In genomic region chr7:127258111-127258510, GRCh38 we compare ENCODE assay signal across 37 cellular contexts. TPM values are rescaled to one million over a fixed set of nuclear protein-coding genes. Genes with fewer than 3 reads are reported as not detected.
"Had no signal": no experiment of that assay in that cellular context is flagged by ENCODE, and none has a peak within 500 bp of the region (broad histone marks: within the 10 kb centered on the region; RNA-seq: fewer than 3 reads in every experiment).

No MANE protein-coding gene starts in this region.

- H3K27ac ChIP-seq: brain microvascular endothelial cell, coronary artery, left lung, lower lobe of right lung, neural progenitor cell, parathyroid adenoma, psoas muscle, thyroid gland, upper lobe of left lung, vagina, VCaP had no signal

- H3K4me1 ChIP-seq: neural progenitor cell, parathyroid adenoma, psoas muscle, thyroid gland, vagina had no signal

- H3K36me3 ChIP-seq: brain microvascular endothelial cell, left lung, lower lobe of right lung, neural progenitor cell, thyroid gland, upper lobe of left lung, vagina had no signal

- H3K4me3 ChIP-seq: coronary artery, left lung, lower lobe of right lung, neural progenitor cell, psoas muscle, smooth muscle cell, thyroid gland, upper lobe of left lung, vagina had no signal

- H3K27ac Mint-ChIP-seq: activated CD4-positive, alpha-beta memory T cell treated with anti-CD3 and anti-CD28 coated beads for 36 hours; activated CD4-positive, alpha-beta T cell treated with anti-CD3 and anti-CD28 coated beads, Interleukin-2, amount 10 ng/mL, durations not matched to agents 24 days and 14 days; activated naive CD4-positive, alpha-beta T cell treated with anti-CD3 and anti-CD28 coated beads, Interleukin-2, amount 10 ng/mL, durations not matched to agents 7 days and 5 days; activated naive CD8-positive, alpha-beta T cell treated with anti-CD3 and anti-CD28 coated beads, Interleukin-2, amount 10 ng/mL, durations not matched to agents 7 days and 5 days; activated T-helper 1 cell treated with anti-CD3 and anti-CD28 coated beads, Interleukin-12 subunit alpha, Interleukin-12 subunit beta, Interleukin-2, Interleukin-4 antibody, amounts not matched to agents 30 ng/mL and 10 ng/mL and 1 ng/mL, durations not matched to agents 14 hours and 24 hours and 36 hours; natural killer cell; neural progenitor cell; stimulated activated memory B cell treated with anti-CD40 and anti-IgM and Interleukin-4, amounts not matched to agents 10 μg/mL and 1 μg/mL and 100 μg/mL, for 72 hours; stimulated activated naive CD8-positive, alpha-beta T cell treated with anti-CD3 and anti-CD28 coated beads, Interleukin-15, amount 100 ng/mL, for 72 hours had no signal

- H2AFZ ChIP-seq: neural progenitor cell, parathyroid adenoma had no signal

- H3K79me2 ChIP-seq: parathyroid adenoma had no signal

- H3K27me3 ChIP-seq: brain microvascular endothelial cell, thyroid gland, upper lobe of left lung, vagina had no signal

- H3K9me3 ChIP-seq: left lung, lower lobe of right lung, psoas muscle, thyroid gland, upper lobe of left lung, vagina had no signal

- DNase-seq: activated CD4-positive, alpha-beta memory T cell treated with anti-CD3 and anti-CD28 coated beads for 36 hours; activated CD4-positive, CD25-positive, alpha-beta regulatory T cell treated with anti-CD3 and anti-CD28 coated beads, Interleukin-2, amount 50 U/mL, for 72 hours; activated CD8-positive, alpha-beta memory T cell treated with anti-CD3 and anti-CD28 coated beads, Interleukin-2, amount 50 U/mL, for 4 hours; activated gamma-delta T cell; activated naive CD4-positive, alpha-beta T cell treated with anti-CD3 and anti-CD28 coated beads, Interleukin-2, amount 10 ng/mL, durations not matched to agents 7 days and 5 days; activated naive CD8-positive, alpha-beta T cell treated with anti-CD3 and anti-CD28 coated beads, Interleukin-2, amount 10 ng/mL, durations not matched to agents 7 days and 5 days; activated T-cell treated with anti-CD3 and anti-CD28 coated beads, Interleukin-2, amount 50 U/mL, for 1 hour; brain microvascular endothelial cell; foreskin fibroblast; head of caudate nucleus; hippocampal formation; left lung; lower lobe of right lung; mesenchymal stem cell; natural killer cell; occipital lobe; psoas muscle; stimulated activated CD4-positive, alpha-beta T cell treated with anti-CD3 and anti-CD28 coated beads, Interleukin-1b, Interleukin-23, amount 100 ng/mL, for 48 hours; stimulated activated CD4-positive, alpha-beta T cell treated with anti-CD3 and anti-CD28 coated beads, Interleukin-4, amount 100 ng/mL, for 4 hours; stimulated activated CD8-positive, alpha-beta memory T cell treated with anti-CD3 and anti-CD28 coated beads, Interleukin-4, amount 100 ng/mL, for 48 hours; stimulated activated naive CD8-positive, alpha-beta T cell treated with anti-CD3 and anti-CD28 coated beads, Interleukin-15, amount 100 ng/mL, for 72 hours; substantia nigra; T-helper 2 cell; thyroid gland; upper lobe of left lung had no signal

- H3K36me3 Mint-ChIP-seq: activated CD4-positive, alpha-beta memory T cell treated with anti-CD3 and anti-CD28 coated beads for 36 hours; activated naive CD4-positive, alpha-beta T cell treated with anti-CD3 and anti-CD28 coated beads, Interleukin-2, amount 10 ng/mL, durations not matched to agents 7 days and 5 days; natural killer cell; neural progenitor cell; stimulated activated memory B cell treated with anti-CD40 and anti-IgM and Interleukin-4, amounts not matched to agents 10 μg/mL and 1 μg/mL and 100 μg/mL, for 72 hours had no signal

- H3K4me3 Mint-ChIP-seq: activated CD4-positive, alpha-beta memory T cell treated with anti-CD3 and anti-CD28 coated beads for 36 hours; activated CD4-positive, alpha-beta T cell treated with anti-CD3 and anti-CD28 coated beads, Interleukin-2, amount 10 ng/mL, durations not matched to agents 24 days and 14 days; activated naive CD4-positive, alpha-beta T cell treated with anti-CD3 and anti-CD28 coated beads, Interleukin-2, amount 10 ng/mL, durations not matched to agents 7 days and 5 days; activated naive CD8-positive, alpha-beta T cell treated with anti-CD3 and anti-CD28 coated beads, Interleukin-2, amount 10 ng/mL, durations not matched to agents 7 days and 5 days; activated T-helper 1 cell treated with anti-CD3 and anti-CD28 coated beads, Interleukin-12 subunit alpha, Interleukin-12 subunit beta, Interleukin-2, Interleukin-4 antibody, amounts not matched to agents 30 ng/mL and 10 ng/mL and 1 ng/mL, durations not matched to agents 14 hours and 24 hours and 36 hours; natural killer cell; neural progenitor cell; stimulated activated memory B cell treated with anti-CD40 and anti-IgM and Interleukin-4, amounts not matched to agents 10 μg/mL and 1 μg/mL and 100 μg/mL, for 72 hours; stimulated activated naive CD8-positive, alpha-beta T cell treated with anti-CD3 and anti-CD28 coated beads, Interleukin-15, amount 100 ng/mL, for 72 hours had no signal

- H3K4me1 Mint-ChIP-seq: neural progenitor cell; stimulated activated memory B cell treated with anti-CD40 and anti-IgM and Interleukin-4, amounts not matched to agents 10 μg/mL and 1 μg/mL and 100 μg/mL, for 72 hours had no signal

- ATAC-seq: esophagus mucosa; left lung; lower lobe of right lung; natural killer cell; psoas muscle; stimulated activated memory B cell treated with anti-CD40 and anti-IgM and Interleukin-4, amounts not matched to agents 10 μg/mL and 1 μg/mL and 100 μg/mL, for 72 hours; stimulated activated naive CD8-positive, alpha-beta T cell treated with anti-CD3 and anti-CD28 coated beads, Interleukin-15, amount 100 ng/mL, for 72 hours had no signal

- H3K4me2 ChIP-seq: neural progenitor cell, smooth muscle cell had no signal

RNA-seq across cellular contexts. Expression of gene GRM8, which starts 5.4 kb away (rescaled TPM):
- total RNA-seq: activated CD4-positive, alpha-beta memory T cell treated with anti-CD3 and anti-CD28 coated beads for 36 hours; activated CD4-positive, alpha-beta T cell treated with anti-CD3 and anti-CD28 coated beads, Interleukin-2, amount 10 ng/mL, durations not matched to agents 24 days and 14 days; activated CD8-positive, alpha-beta memory T cell treated with anti-CD3 and anti-CD28 coated beads for 36 hours; activated naive CD8-positive, alpha-beta T cell treated with anti-CD3 and anti-CD28 coated beads, Interleukin-2, amount 10 ng/mL, durations not matched to agents 7 days and 5 days; activated T-helper 1 cell treated with anti-CD3 and anti-CD28 coated beads, Interleukin-12 subunit alpha, Interleukin-12 subunit beta, Interleukin-2, Interleukin-4 antibody, amounts not matched to agents 30 ng/mL and 10 ng/mL and 1 ng/mL, durations not matched to agents 14 hours and 24 hours and 36 hours; esophagus mucosa; lower lobe of right lung; mononuclear cell; natural killer cell; psoas muscle; vagina had no signal
